ENCODE assay signal across 8 cellular contexts in genomic region chr16:58511933-58512815, GRCh38. TPM values are rescaled to one million over a fixed set of nuclear protein-coding genes. Genes with fewer than 3 reads are reported as not detected.
DNase-seq lines count a peak whose midpoint lies in the region; ATAC-seq and TF ChIP-seq lines count a peak whose summit lies in the region.

No MANE protein-coding gene starts in this region.

- H3K4me1 Mint-ChIP-seq in progenitor cell of endocrine pancreas (ENCODE audit: low read depth) = peaks cover 17% of the 10 kb centered on the region

- no peaks in the 10 kb centered on the region for H3K27me3 Mint-ChIP-seq in progenitor cell of endocrine pancreas

- H3K9ac ChIP-seq in KMS-11 = no peak overlapping the region

- H2AFZ ChIP-seq in KMS-11 (ENCODE audit: low read depth) = no peak overlapping the region

- DNase-seq in SIG-M5 treated with dmso at 0.1 percent for 504 hours (lab: John Stamatoyannopoulos, UW; ENCODE audit: unreplicated experiment) (peak; percentile 55), SIG-M5 (lab: John Stamatoyannopoulos, UW) (no peak), SJSA1 (ENCODE audit: low read depth in 1 of 2, low spot score in 2 of 2) (peak; percentile 55 to 76), head of caudate nucleus (peak; percentile 65 to 91 (median 80)), progenitor cell of endocrine pancreas (ENCODE audit: low spot score, unreplicated experiment) (peak; percentile 77)
- peak; percentile 73 to 88 (median 81) for DNase-seq in activated naive CD4-positive, alpha-beta T cell (lab: John Stamatoyannopoulos, UW)

- peaks cover 3% of the 10 kb centered on the region for H3K36me3 Mint-ChIP-seq in progenitor cell of endocrine pancreas (ENCODE audit: insufficient read depth)

- H3K9me3 Mint-ChIP-seq in progenitor cell of endocrine pancreas (ENCODE audit: low read depth) = no peaks in the 10 kb centered on the region

- no peaks in the 10 kb centered on the region for H3K36me3 ChIP-seq in KMS-11 (ENCODE audit: insufficient read depth)
- peaks cover 57% of the 10 kb centered on the region for H3K36me3 ChIP-seq in SJSA1

- H3K4me1 ChIP-seq in KMS-11 (ENCODE audit: low read depth, poor library complexity, severe bottlenecking) = peaks cover 27% of the 10 kb centered on the region
- peaks cover 6% of the 10 kb centered on the region; the same call in 1 of the 2 replicates for H3K4me1 ChIP-seq in SJSA1 (replicated peaks)

- H3K79me2 ChIP-seq in KMS-11 (ENCODE audit: insufficient read depth, low read depth) = peaks cover 22% of the 10 kb centered on the region

- H3K9me3 ChIP-seq in SJSA1 (replicated peaks) = no peaks in the 10 kb centered on the region

- peak overlapping the region; percentile 85 for H3K27ac Mint-ChIP-seq in progenitor cell of endocrine pancreas

- intact Hi-C loops in head of caudate nucleus (cut with DNase I) = loop anchor here (10.0 kb wide), 1 partner anchor 153 kb away; no protein-coding TSS in a partner anchor

- no peak overlapping the region for H3K27ac ChIP-seq in KMS-11
- H3K27ac ChIP-seq in SJSA1 = no peak overlapping the region

- TF ChIP-seq CTCF in KMS-11 (conservative IDR thresholded peaks at IDR 0.05; ENCODE audit: low read depth, low read length) (peak; percentile 83), progenitor cell of endocrine pancreas (IDR thresholded peaks at IDR 0.05; ENCODE audit: unreplicated experiment) (peak; percentile 82)

- ATAC-seq in GM21381 (IDR thresholded peaks at IDR 0.05; ENCODE audit: unreplicated experiment) = no peak

- H3K4me3 Mint-ChIP-seq in progenitor cell of endocrine pancreas (ENCODE audit: low read depth) = no peak overlapping the region

- H3K27me3 ChIP-seq in KMS-11 (ENCODE audit: insufficient read depth, low read depth) = no peaks in the 10 kb centered on the region
- no peaks in the 10 kb centered on the region for H3K27me3 ChIP-seq in SJSA1 (replicated peaks)

- H3K4me2 ChIP-seq in KMS-11 = no peak overlapping the region

- no peaks in the 10 kb centered on the region for H4K20me1 ChIP-seq in KMS-11 (ENCODE audit: insufficient read depth)

- H3K4me3 ChIP-seq in KMS-11 (IDR thresholded peaks at IDR 0.05; ENCODE audit: insufficient read depth, low read depth, low read length) (no peak overlapping the region), SJSA1 (no peak overlapping the region)

RNA-seq across cellular contexts. Expression of gene SETD6, which starts 3.1 kb away (rescaled TPM):
- 1.1 and 1.8 TPM in 2 replicates for total RNA-seq in SJSA1 (2014; rRNA removed; shearing (Covaris generic))
- 33.7 and 35.4 TPM in 2 replicates for total RNA-seq in progenitor cell of endocrine pancreas

RNA-seq across cellular contexts. Expression of gene NDRG4, which starts 12.2 kb away (rescaled TPM):
- total RNA-seq in SJSA1 (2014; rRNA removed; shearing (Covaris generic)) = 6.9 and 9.2 TPM in 2 replicates
- total RNA-seq in progenitor cell of endocrine pancreas = 25.7 and 37.5 TPM in 2 replicates

Comparison
In these comparisons a context has a peak if more than half of its experiments do, and no peak if none do; other contexts are left out.
1. RNA of gene SETD6, which starts 3.1 kb away (total RNA-seq): 33.7 to 35.4 TPM in progenitor cell of endocrine pancreas; 1.1 to 1.8 TPM in SJSA1; every median in the first group is over 10 times any median in the second.